22 cellular contexts compared by ENCODE assay signal in the genomic region with DNA sequence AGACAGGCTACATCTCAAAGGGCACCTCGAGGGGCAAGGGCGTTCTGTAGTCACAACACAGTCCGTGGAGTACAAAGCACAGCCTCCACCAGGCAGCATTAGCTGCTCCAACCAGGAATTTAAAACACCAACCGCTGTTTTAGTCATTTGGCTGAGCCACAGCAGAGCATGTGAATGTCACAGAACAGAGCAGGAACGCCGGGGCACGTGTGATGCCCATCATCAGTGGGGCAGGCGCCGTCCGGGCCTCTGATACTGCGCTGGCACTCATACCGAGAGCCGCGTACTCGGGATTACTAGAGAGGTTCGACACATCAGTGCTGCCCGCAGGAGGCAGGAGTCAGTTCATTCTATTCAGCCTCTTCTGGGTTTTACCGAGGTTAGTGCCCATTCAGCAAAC.
"Had no signal": no experiment of that assay in that cellular context is flagged by ENCODE, and none has a peak within 500 bp of the region (broad histone marks: within the 10 kb centered on the region; RNA-seq: fewer than 3 reads in every experiment).

No MANE protein-coding gene starts in this region.

- H3K9me3 Mint-ChIP-seq: activated B cell treated with CpG ODN at 0.5 μM for 24 hours; activated CD4-positive, alpha-beta T cell treated with anti-CD3 and anti-CD28 coated beads, Interleukin-2, amount 10 ng/mL, durations not matched to agents 24 days and 14 days; activated naive CD8-positive, alpha-beta T cell treated with anti-CD3 and anti-CD28 coated beads, Interleukin-2, amount 10 ng/mL, durations not matched to agents 7 days and 5 days had no signal

- DNase-seq: activated B cell treated with CpG ODN at 0.5 μM for 24 hours; activated CD4-positive, alpha-beta T cell treated with anti-CD3 and anti-CD28 coated beads for 1 hour; activated CD4-positive, alpha-beta T cell treated with anti-CD3 and anti-CD28 coated beads, Interleukin-2, amount 50 U/mL, for 48 hours; activated naive CD4-positive, alpha-beta T cell treated with anti-CD3 and anti-CD28 coated beads, Interleukin-2, amount 50 U/mL, for 16 hours; activated naive CD8-positive, alpha-beta T cell treated with anti-CD3 and anti-CD28 coated beads, Interleukin-2, amount 10 ng/mL, durations not matched to agents 7 days and 5 days; activated T-cell treated with anti-CD3 and anti-CD28 coated beads for 4 hours; anterior cingulate cortex; caudate nucleus; MM.1S; NCI-H1105; NCI-H1436 treated with DMSO at 0.1 percent for 48 hours; NCI-H187; NCI-H2081; NCI-H524; SIG-M5; T-helper 2 cell; T1000 had no signal

- H3K9me3 ChIP-seq: adrenal gland, breast epithelium had no signal

- FAIRE-seq: RCC 7860, TTC549 had no signal

- H3K27ac ChIP-seq: adrenal gland, breast epithelium had no signal

- H3K4me1 Mint-ChIP-seq: activated B cell treated with CpG ODN at 0.5 μM for 24 hours; activated naive CD8-positive, alpha-beta T cell treated with anti-CD3 and anti-CD28 coated beads, Interleukin-2, amount 10 ng/mL, durations not matched to agents 7 days and 5 days had no signal

- H3K4me3 ChIP-seq: adrenal gland, breast epithelium had no signal

- H3K4me3 Mint-ChIP-seq: activated B cell treated with CpG ODN at 0.5 μM for 24 hours; activated CD4-positive, alpha-beta T cell treated with anti-CD3 and anti-CD28 coated beads, Interleukin-2, amount 10 ng/mL, durations not matched to agents 24 days and 14 days; activated naive CD8-positive, alpha-beta T cell treated with anti-CD3 and anti-CD28 coated beads, Interleukin-2, amount 10 ng/mL, durations not matched to agents 7 days and 5 days had no signal

- H3K27ac Mint-ChIP-seq: activated B cell treated with CpG ODN at 0.5 μM for 24 hours; activated CD4-positive, alpha-beta T cell treated with anti-CD3 and anti-CD28 coated beads, Interleukin-2, amount 10 ng/mL, durations not matched to agents 24 days and 14 days; activated naive CD8-positive, alpha-beta T cell treated with anti-CD3 and anti-CD28 coated beads, Interleukin-2, amount 10 ng/mL, durations not matched to agents 7 days and 5 days had no signal

- H3K36me3 ChIP-seq: breast epithelium had no signal

- H3K27me3 Mint-ChIP-seq: activated B cell treated with CpG ODN at 0.5 μM for 24 hours; activated CD4-positive, alpha-beta T cell treated with anti-CD3 and anti-CD28 coated beads, Interleukin-2, amount 10 ng/mL, durations not matched to agents 24 days and 14 days; activated naive CD8-positive, alpha-beta T cell treated with anti-CD3 and anti-CD28 coated beads, Interleukin-2, amount 10 ng/mL, durations not matched to agents 7 days and 5 days had no signal

- H3K27me3 ChIP-seq: adrenal gland, breast epithelium had no signal

- H3K4me1 ChIP-seq: breast epithelium had no signal
